In the genomic region with DNA sequence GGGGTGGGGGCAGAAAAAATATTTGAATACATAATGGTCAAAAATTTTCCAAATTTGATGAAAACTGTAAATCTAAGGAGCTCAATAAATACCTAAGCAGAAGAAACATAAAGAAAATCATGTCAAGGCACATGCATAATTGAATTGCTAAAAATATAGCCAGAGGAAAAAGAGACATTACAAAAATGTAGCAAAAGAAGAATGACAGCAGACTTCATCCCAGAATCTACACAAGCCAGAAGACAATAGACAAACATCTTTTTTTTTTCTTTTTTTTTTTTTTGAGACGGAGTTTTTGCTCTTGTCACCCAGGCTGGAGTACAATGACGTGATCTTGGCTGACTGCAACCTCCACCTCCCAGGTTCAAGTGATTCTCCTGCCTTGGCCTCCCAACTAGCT, we compare ENCODE assay signal across 24 cellular contexts.
"Had no signal": no experiment of that assay in that cellular context is flagged by ENCODE, and none has a peak within 500 bp of the region (broad histone marks: within the 10 kb centered on the region; RNA-seq: fewer than 3 reads in every experiment).

No MANE protein-coding gene starts in this region.

- H3K9ac ChIP-seq: SK-N-SH had no signal

- ATAC-seq: Panc1, PC-3 had no signal

- H3K27ac ChIP-seq: RWPE1 had no signal

- DNase-seq: KBM-7, MV-4-11, NCI-H1092, NCI-H1105 treated with DMSO at 0.1 percent for 48 hours, NCI-H1417 treated with DMSO at 0.1 percent for 48 hours, NCI-H146, NCI-H1694 treated with DMSO at 0.1 percent for 48 hours, NCI-H1930, NCI-H2081, NCI-H2107, NCI-H2171, NCI-H226, NCI-H446, NCI-H510A, NCI-H524 treated with DMSO at 0.1 percent for 48 hours, NCI-H69, NCI-H774, PC-3, SHP77, SK-N-SH, SW 1271 had no signal

- H3K4me3 Mint-ChIP-seq: IgD-negative memory B cell had no signal

- H3K4me2 ChIP-seq: SK-N-SH had no signal

- H3K27me3 Mint-ChIP-seq: IgD-negative memory B cell had no signal
